17 cellular contexts compared by ENCODE assay signal in the genomic region with DNA sequence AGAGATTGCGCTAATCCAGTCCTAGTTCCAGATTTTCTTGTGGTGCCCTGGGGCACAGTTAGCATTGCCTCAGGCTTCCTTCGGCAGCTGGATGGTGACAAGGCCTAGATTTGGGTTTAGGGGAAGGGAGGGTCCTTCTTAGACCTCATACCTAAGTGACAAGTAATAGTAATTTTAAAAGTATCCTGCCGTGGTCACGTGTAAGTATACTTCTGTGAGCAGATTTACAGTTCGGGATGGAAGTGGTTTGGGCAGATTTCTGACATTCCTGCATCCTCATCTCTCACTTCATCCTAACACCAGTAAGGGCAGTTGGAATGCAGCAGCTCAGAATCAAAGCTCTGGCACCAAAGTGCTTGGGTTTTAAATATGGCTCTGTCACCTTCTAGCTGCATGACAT.
A peak's percentile ranks its signal among the peaks of the same experiment; 100 is the strongest.
DNase-seq lines count a peak whose midpoint lies in the region; ATAC-seq and TF ChIP-seq lines count a peak whose summit lies in the region.
"Had no signal": no experiment of that assay in that cellular context is flagged by ENCODE, and none has a peak within 500 bp of the region (broad histone marks: within the 10 kb centered on the region; RNA-seq: fewer than 3 reads in every experiment).

No MANE protein-coding gene starts in this region.

- no peak overlapping the region for H2BK120ac ChIP-seq in mesenchymal stem cell (ENCODE audit: low read depth, low read length)

- no peak overlapping the region for H3K4me2 ChIP-seq in mesenchymal stem cell (ENCODE audit: low read length, poor library complexity, severe bottlenecking)

- no peaks in the 10 kb centered on the region for H3K79me1 ChIP-seq in mesenchymal stem cell (replicated peaks; ENCODE audit: low read length, poor library complexity, severe bottlenecking)

- H3K27ac Mint-ChIP-seq in WTC11 = no peak overlapping the region

- H3K9me3 ChIP-seq in mesenchymal stem cell (ENCODE audit: control insufficient read depth, low read length) (peaks cover 4% of the 10 kb centered on the region), thyroid gland (no peaks in the 10 kb centered on the region)

- TF ChIP-seq POLR2A in thyroid gland (IDR thresholded peaks at IDR 0.05) = no peak

- H3K4me3 ChIP-seq in AG04449 (ENCODE audit: low read depth, low read length) (no peak overlapping the region), mesenchymal stem cell (ENCODE audit: insufficient read depth in 1 of 2, low read depth in 1 of 2, low read length in 2 of 2) (no peak overlapping the region), thyroid gland (replicated peaks in 1 of 3) (no peak overlapping the region)

- no peak overlapping the region for H4K91ac ChIP-seq in mesenchymal stem cell (ENCODE audit: low read length)

- H3K36me3 Mint-ChIP-seq in WTC11 = peaks cover 11% of the 10 kb centered on the region

- WGBS in mesenchymal stem cell = 92% methylated on average over 5 of the region's 5 CpGs
- WGBS in thyroid gland, 2 donors = 68 to 70% methylated on average over 5 of the region's 5 CpGs

- H3K14ac ChIP-seq in mesenchymal stem cell (ENCODE audit: low read length in 2 of 2) = no peak overlapping the region

- DNase-seq in AG04449 (ENCODE audit: low read depth, low spot score) (peak; percentile 3), ELR (ENCODE audit: low read depth) (peak; percentile 11), WTC11 (ENCODE audit: low spot score) (no peak), islet precursor cell (peak; percentile 79), mesenchymal stem cell (no peak), thyroid gland (no peak)
- DNase-seq: KG1, NCI-H1048, NCI-H1436 treated with DMSO at 0.1 percent for 48 hours, NCI-H2081, NCI-H510A, NCI-H82 had no signal

- POLR2A ChIA-PET in AG04449 (lab: Yijun Ruan, JAX) (no interaction called here), WTC11 (lab: Charles Lee) (no interaction called here)

- no peak overlapping the region for H3K4ac ChIP-seq in mesenchymal stem cell (ENCODE audit: low read depth in 1 of 2, low read length in 2 of 2)

- intact Hi-C loops in thyroid gland (cut with DNase I) = no loop called here

- no peak overlapping the region for H4K8ac ChIP-seq in mesenchymal stem cell (ENCODE audit: low read length)

- TF ChIP-seq CTCF in AG04449 (IDR thresholded peaks at IDR 0.05; ENCODE audit: insufficient read depth, low read length, missing control alignments) (no peak), WTC11 (IDR thresholded peaks at IDR 0.05) (no peak), thyroid gland (IDR thresholded peaks at IDR 0.05) (no peak)

- no peaks in the 10 kb centered on the region; the same call in 1 of the 2 replicates for H3K27me3 Mint-ChIP-seq in WTC11 (ENCODE audit: low read depth)

- H3K36me3 ChIP-seq in mesenchymal stem cell (ENCODE audit: control insufficient read depth in 1 of 2, insufficient read depth in 2 of 2, low read depth in 1 of 2, low read length in 2 of 2) = no peaks in the 10 kb centered on the region
- H3K36me3 ChIP-seq in thyroid gland = no peaks in the 10 kb centered on the region

- peaks cover 21% of the 10 kb centered on the region for H3K4me1 Mint-ChIP-seq in WTC11

- H3K27me3 ChIP-seq in mesenchymal stem cell (ENCODE audit: control insufficient read depth in 1 of 2, insufficient read depth in 1 of 2, low read length in 2 of 2) (no peaks in the 10 kb centered on the region), thyroid gland (no peaks in the 10 kb centered on the region)

- no peak overlapping the region for H2BK15ac ChIP-seq in mesenchymal stem cell (ENCODE audit: low read depth, poor library complexity, severe bottlenecking)

- CTCF ChIA-PET in AG04449 (lab: Yijun Ruan, JAX) (interaction anchor here (1.6 kb wide), 1 partner anchor 183 kb away, joined by 3 read pairs; no protein-coding TSS in a partner anchor), WTC11 (lab: Charles Lee) (no interaction called here)

- peaks cover 16% of the 10 kb centered on the region for H3K9me3 Mint-ChIP-seq in WTC11

- H2BK5ac ChIP-seq in mesenchymal stem cell (ENCODE audit: low read depth, low read length, poor library complexity, severe bottlenecking) = no peak overlapping the region

- no peak overlapping the region for H2AK5ac ChIP-seq in mesenchymal stem cell (ENCODE audit: low read length, severe bottlenecking)

- no peak overlapping the region for H2AFZ ChIP-seq in mesenchymal stem cell (ENCODE audit: low read depth, low read length)

- no peak overlapping the region for H3K23ac ChIP-seq in mesenchymal stem cell (ENCODE audit: low read length in 2 of 2)

- no peak overlapping the region for H2BK12ac ChIP-seq in mesenchymal stem cell (ENCODE audit: low read length in 2 of 2)

- H3K9ac ChIP-seq in mesenchymal stem cell (ENCODE audit: low read length) = no peak overlapping the region

- H3K27ac ChIP-seq in mesenchymal stem cell (ENCODE audit: low read length, poor library complexity, severe bottlenecking) (no peak overlapping the region), thyroid gland (no peak overlapping the region)
- H3K27ac ChIP-seq: 22Rv1, C4-2B had no signal

- ATAC-seq in WTC11 (peak; percentile 51), HG03457 (IDR thresholded peaks at IDR 0.05; ENCODE audit: unreplicated experiment) (no peak), GM21515 (IDR thresholded peaks at IDR 0.05; ENCODE audit: unreplicated experiment) (no peak)
- ATAC-seq: Panc1 had no signal

- no peak overlapping the region for H3K18ac ChIP-seq in mesenchymal stem cell (ENCODE audit: low read depth in 1 of 2, low read length in 2 of 2)

- no peaks in the 10 kb centered on the region for H3K4me1 ChIP-seq in mesenchymal stem cell (ENCODE audit: control insufficient read depth, insufficient read depth, low read depth, low read length)
- H3K4me1 ChIP-seq in thyroid gland = no peaks in the 10 kb centered on the region

- H3K4me3 Mint-ChIP-seq in WTC11 = no peak overlapping the region

TF ChIP-seq in WTC11, 78 proteins besides CTCF, POLR2A, EP300 and RAD21 (continues in another document):
- TF ChIP-seq OVOL2 (CRISPR knock-in tag; IDR thresholded peaks at IDR 0.05; ENCODE audit: borderline replicate concordance) (no peak), TCF7 (CRISPR knock-in tag; IDR thresholded peaks at IDR 0.05; ENCODE audit: low read depth) (no peak), NR1H2 (CRISPR knock-in tag; IDR thresholded peaks at IDR 0.05) (no peak)
- TF ChIP-seq, protein P1, sequence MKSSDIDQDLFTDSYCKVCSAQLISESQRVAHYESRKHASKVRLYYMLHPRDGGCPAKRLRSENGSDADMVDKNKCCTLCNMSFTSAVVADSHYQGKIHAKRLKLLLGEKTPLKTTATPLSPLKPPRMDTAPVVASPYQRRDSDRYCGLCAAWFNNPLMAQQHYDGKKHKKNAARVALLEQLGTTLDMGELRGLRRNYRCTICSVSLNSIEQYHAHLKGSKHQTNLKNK (CRISPR knock-in tag; IDR thresholded peaks at IDR 0.05) = no peak
- TF ChIP-seq, protein P2, sequence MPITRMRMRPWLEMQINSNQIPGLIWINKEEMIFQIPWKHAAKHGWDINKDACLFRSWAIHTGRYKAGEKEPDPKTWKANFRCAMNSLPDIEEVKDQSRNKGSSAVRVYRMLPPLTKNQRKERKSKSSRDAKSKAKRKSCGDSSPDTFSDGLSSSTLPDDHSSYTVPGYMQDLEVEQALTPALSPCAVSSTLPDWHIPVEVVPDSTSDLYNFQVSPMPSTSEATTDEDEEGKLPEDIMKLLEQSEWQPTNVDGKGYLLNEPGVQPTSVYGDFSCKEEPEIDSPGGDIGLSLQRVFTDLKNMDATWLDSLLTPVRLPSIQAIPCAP (CRISPR knock-in tag; IDR thresholded peaks at IDR 0.05) = no peak
- TF ChIP-seq, protein P3, sequence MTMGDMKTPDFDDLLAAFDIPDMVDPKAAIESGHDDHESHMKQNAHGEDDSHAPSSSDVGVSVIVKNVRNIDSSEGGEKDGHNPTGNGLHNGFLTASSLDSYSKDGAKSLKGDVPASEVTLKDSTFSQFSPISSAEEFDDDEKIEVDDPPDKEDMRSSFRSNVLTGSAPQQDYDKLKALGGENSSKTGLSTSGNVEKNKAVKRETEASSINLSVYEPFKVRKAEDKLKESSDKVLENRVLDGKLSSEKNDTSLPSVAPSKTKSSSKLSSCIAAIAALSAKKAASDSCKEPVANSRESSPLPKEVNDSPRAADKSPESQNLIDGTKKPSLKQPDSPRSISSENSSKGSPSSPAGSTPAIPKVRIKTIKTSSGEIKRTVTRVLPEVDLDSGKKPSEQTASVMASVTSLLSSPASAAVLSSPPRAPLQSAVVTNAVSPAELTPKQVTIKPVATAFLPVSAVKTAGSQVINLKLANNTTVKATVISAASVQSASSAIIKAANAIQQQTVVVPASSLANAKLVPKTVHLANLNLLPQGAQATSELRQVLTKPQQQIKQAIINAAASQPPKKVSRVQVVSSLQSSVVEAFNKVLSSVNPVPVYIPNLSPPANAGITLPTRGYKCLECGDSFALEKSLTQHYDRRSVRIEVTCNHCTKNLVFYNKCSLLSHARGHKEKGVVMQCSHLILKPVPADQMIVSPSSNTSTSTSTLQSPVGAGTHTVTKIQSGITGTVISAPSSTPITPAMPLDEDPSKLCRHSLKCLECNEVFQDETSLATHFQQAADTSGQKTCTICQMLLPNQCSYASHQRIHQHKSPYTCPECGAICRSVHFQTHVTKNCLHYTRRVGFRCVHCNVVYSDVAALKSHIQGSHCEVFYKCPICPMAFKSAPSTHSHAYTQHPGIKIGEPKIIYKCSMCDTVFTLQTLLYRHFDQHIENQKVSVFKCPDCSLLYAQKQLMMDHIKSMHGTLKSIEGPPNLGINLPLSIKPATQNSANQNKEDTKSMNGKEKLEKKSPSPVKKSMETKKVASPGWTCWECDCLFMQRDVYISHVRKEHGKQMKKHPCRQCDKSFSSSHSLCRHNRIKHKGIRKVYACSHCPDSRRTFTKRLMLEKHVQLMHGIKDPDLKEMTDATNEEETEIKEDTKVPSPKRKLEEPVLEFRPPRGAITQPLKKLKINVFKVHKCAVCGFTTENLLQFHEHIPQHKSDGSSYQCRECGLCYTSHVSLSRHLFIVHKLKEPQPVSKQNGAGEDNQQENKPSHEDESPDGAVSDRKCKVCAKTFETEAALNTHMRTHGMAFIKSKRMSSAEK (CRISPR knock-in tag; IDR thresholded peaks at IDR 0.05; ENCODE audit: borderline replicate concordance) = no peak
- TF ChIP-seq, protein P4, sequence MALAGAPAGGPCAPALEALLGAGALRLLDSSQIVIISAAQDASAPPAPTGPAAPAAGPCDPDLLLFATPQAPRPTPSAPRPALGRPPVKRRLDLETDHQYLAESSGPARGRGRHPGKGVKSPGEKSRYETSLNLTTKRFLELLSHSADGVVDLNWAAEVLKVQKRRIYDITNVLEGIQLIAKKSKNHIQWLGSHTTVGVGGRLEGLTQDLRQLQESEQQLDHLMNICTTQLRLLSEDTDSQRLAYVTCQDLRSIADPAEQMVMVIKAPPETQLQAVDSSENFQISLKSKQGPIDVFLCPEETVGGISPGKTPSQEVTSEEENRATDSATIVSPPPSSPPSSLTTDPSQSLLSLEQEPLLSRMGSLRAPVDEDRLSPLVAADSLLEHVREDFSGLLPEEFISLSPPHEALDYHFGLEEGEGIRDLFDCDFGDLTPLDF (CRISPR knock-in tag; IDR thresholded peaks at IDR 0.05) = no peak

Comparison
In these comparisons a context has a peak if more than half of its experiments do, and no peak if none do; other contexts are left out.
1. DNase-seq: peak in AG04449 (single experiment), ELR (single experiment) and islet precursor cell (single experiment); none in WTC11 (single experiment), mesenchymal stem cell (single experiment) and thyroid gland (0 of 2).